In genomic region chr12:69516950-69517349, GRCh38 we compare ENCODE assay signal across 30 cellular contexts.
"Had no signal": no experiment of that assay in that cellular context is flagged by ENCODE, and none has a peak within 500 bp of the region (broad histone marks: within the 10 kb centered on the region; RNA-seq: fewer than 3 reads in every experiment).

No MANE protein-coding gene starts in this region.

- ATAC-seq: activated CD4-positive, alpha-beta T cell treated with anti-CD3 and anti-CD28 coated beads for 36 hours; activated CD4-positive, CD25-positive, alpha-beta regulatory T cell treated with anti-CD3 and anti-CD28 coated beads, Interleukin-2, amount 50 U/mL, for 24 hours; activated CD8-positive, alpha-beta memory T cell treated with anti-CD3 and anti-CD28 coated beads, Interleukin-2, amount 10 ng/mL, durations not matched to agents 7 days and 5 days; activated CD8-positive, alpha-beta T cell treated with anti-CD3 and anti-CD28 coated beads, Interleukin-2, amount 10 ng/mL, durations not matched to agents 7 days and 5 days; activated naive CD8-positive, alpha-beta T cell treated with anti-CD3 and anti-CD28 coated beads, Interleukin-2, amount 50 U/mL, for 24 hours; WTC11 had no signal

- H3K27ac ChIP-seq: ascending aorta, WERI-Rb-1 had no signal

- H3K27me3 ChIP-seq: ascending aorta had no signal

- DNase-seq: activated CD4-positive, alpha-beta memory T cell treated with anti-CD3 and anti-CD28 coated beads, Interleukin-2, amount 10 ng/mL, durations not matched to agents 7 days and 5 days; activated CD4-positive, alpha-beta T cell treated with anti-CD3 and anti-CD28 coated beads for 1 hour; activated CD4-positive, alpha-beta T cell treated with anti-CD3 and anti-CD28 coated beads for 36 hours; activated CD4-positive, alpha-beta T cell treated with anti-CD3 and anti-CD28 coated beads for 48 hours; activated CD4-positive, alpha-beta T cell treated with anti-CD3 and anti-CD28 coated beads, Interleukin-2, amount 10 ng/mL, durations not matched to agents 7 days and 5 days; activated CD4-positive, alpha-beta T cell treated with anti-CD3 and anti-CD28 coated beads, Interleukin-2, amount 50 U/mL, for 48 hours; activated CD4-positive, CD25-positive, alpha-beta regulatory T cell; activated CD8-positive, alpha-beta memory T cell treated with anti-CD3 and anti-CD28 coated beads for 24 hours; activated CD8-positive, alpha-beta memory T cell treated with anti-CD3 and anti-CD28 coated beads, Interleukin-2, amount 10 ng/mL, durations not matched to agents 7 days and 5 days; activated CD8-positive, alpha-beta memory T cell treated with anti-CD3 and anti-CD28 coated beads, Interleukin-2, amount 50 U/mL, for 48 hours; activated CD8-positive, alpha-beta T cell treated with anti-CD3 and anti-CD28 coated beads, Interleukin-2, amount 10 ng/mL, durations not matched to agents 7 days and 5 days; activated effector memory CD4-positive, alpha-beta T cell treated with Interleukin-2 at 50 U/mL for 16 hours; activated gamma-delta T cell; activated naive CD4-positive, alpha-beta T cell treated with anti-CD3 and anti-CD28 coated beads, Interleukin-2, amount 10 ng/mL, durations not matched to agents 7 days and 5 days; activated naive CD4-positive, alpha-beta T cell treated with Interleukin-2 at 50 U/mL for 16 hours; activated naive CD8-positive, alpha-beta T cell treated with anti-CD3 and anti-CD28 coated beads, Interleukin-2, amount 10 ng/mL, durations not matched to agents 7 days and 5 days; activated naive CD8-positive, alpha-beta T cell treated with anti-CD3 and anti-CD28 coated beads, Interleukin-2, amount 50 U/mL, for 24 hours; activated T-cell treated with anti-CD3 and anti-CD28 coated beads, Interleukin-2, amount 50 U/mL, for 24 hours; activated T-cell treated with anti-CD3 and anti-CD28 coated beads, Interleukin-2, amount 50 U/mL, for 48 hours; amygdala; anterior cingulate cortex; central memory CD4-positive, alpha-beta T cell; T-helper 1 cell; T-helper 2 cell; T-helper 9 cell; WERI-Rb-1 had no signal

- H3K4me3 ChIP-seq: ascending aorta had no signal

- H3K9me3 ChIP-seq: ascending aorta had no signal

- FAIRE-seq: bronchial epithelial cell had no signal

- H3K36me3 ChIP-seq: ascending aorta, WERI-Rb-1 had no signal
